20 cellular contexts compared by ENCODE assay signal in genomic region chr16:69048328-69049120, GRCh38. TPM values are rescaled to one million over a fixed set of nuclear protein-coding genes. Genes with fewer than 3 reads are reported as not detected.
DNase-seq lines count a peak whose midpoint lies in the region; ATAC-seq, FAIRE-seq and TF ChIP-seq lines count a peak whose summit lies in the region.
"Had no signal": no experiment of that assay in that cellular context is flagged by ENCODE, and none has a peak within 500 bp of the region (broad histone marks: within the 10 kb centered on the region; RNA-seq: fewer than 3 reads in every experiment).

No MANE protein-coding gene starts in this region.

- no peak for ATAC-seq in GM18861 (IDR thresholded peaks at IDR 0.05; ENCODE audit: unreplicated experiment)
- ATAC-seq in GM18520 (IDR thresholded peaks at IDR 0.05; ENCODE audit: unreplicated experiment): no peak
- ATAC-seq in gastrocnemius medialis: no peak

- in situ Hi-C loops in Caki2 (cut with HindIII; ENCODE audit: low pct_unique_long_range_greater_than_20kb, low sequenced_read_pairs): no loop called here
- in situ Hi-C loops in gastrocnemius medialis (cut with MboI; ENCODE audit: low sequenced_read_pairs in 4 of 4): no loop called here

- no peaks in the 10 kb centered on the region for H4K20me1 ChIP-seq in astrocyte (ENCODE audit: insufficient read depth, low read length)
- H4K20me1 ChIP-seq in osteoblast (ENCODE audit: insufficient read depth, low read length): no peaks in the 10 kb centered on the region

- H3K4me3 ChIP-seq in astrocyte (ENCODE audit: insufficient read depth, low read depth, low read length) (no peak overlapping the region), osteoblast (ENCODE audit: insufficient read depth, low read length) (no peak overlapping the region), gastrocnemius medialis (no peak overlapping the region)
- H3K4me3 ChIP-seq: PC-9, SJCRH30 had no signal

- H2AFZ ChIP-seq in astrocyte (ENCODE audit: low read depth, low read length): no peak overlapping the region
- no peak overlapping the region for H2AFZ ChIP-seq in osteoblast (ENCODE audit: low read length)
- H2AFZ ChIP-seq: PC-9 had no signal

- H3K27ac Mint-ChIP-seq in HFFc6: peak overlapping the region; percentile 59; the same call in 1 of the 2 replicates
- H3K27ac Mint-ChIP-seq in astrocyte (ENCODE audit: unreplicated experiment): peak overlapping the region; percentile 91

- H3K4me2 ChIP-seq in astrocyte (ENCODE audit: low read length): peak overlapping the region; percentile 40
- no peak overlapping the region for H3K4me2 ChIP-seq in osteoblast (ENCODE audit: insufficient read depth, low read length)
- H3K4me2 ChIP-seq: KMS-11, PC-9 had no signal

- intact Hi-C loops in gastrocnemius medialis (cut with DNase I; ENCODE audit: low total_unique reads): no loop called here

- H3K36me3 ChIP-seq in astrocyte (ENCODE audit: insufficient read depth, low read length) (no peaks in the 10 kb centered on the region), osteoblast (ENCODE audit: insufficient read depth, low read length) (no peaks in the 10 kb centered on the region), gastrocnemius medialis (no peaks in the 10 kb centered on the region)
- H3K36me3 ChIP-seq: SJCRH30 had no signal

- H3K79me2 ChIP-seq in astrocyte (ENCODE audit: insufficient read depth, low read length) (no peaks in the 10 kb centered on the region), osteoblast (ENCODE audit: insufficient read depth, low read length) (no peaks in the 10 kb centered on the region)

- TF ChIP-seq POLR2A in gastrocnemius medialis (IDR thresholded peaks at IDR 0.05): no peak

- H3K36me3 Mint-ChIP-seq in HFFc6 (ENCODE audit: low read depth) (peaks cover 7% of the 10 kb centered on the region; the same call in 1 of the 2 replicates), astrocyte (ENCODE audit: low read depth, unreplicated experiment) (no peaks in the 10 kb centered on the region)

- H3K9me3 Mint-ChIP-seq in HFFc6 (no peaks in the 10 kb centered on the region), astrocyte (ENCODE audit: unreplicated experiment) (peaks cover 3% of the 10 kb centered on the region)
- H3K9me3 Mint-ChIP-seq: CD14-positive monocyte had no signal

- H3K27ac ChIP-seq in astrocyte (ENCODE audit: low read depth, low read length) (peak overlapping the region; percentile 82), osteoblast (ENCODE audit: low read depth, low read length) (peak overlapping the region; percentile 67), gastrocnemius medialis (no peak overlapping the region)
- H3K27ac ChIP-seq: KMS-11, PC-9, SJCRH30 had no signal

- H3K4me3 Mint-ChIP-seq in HFFc6 (peak overlapping the region; percentile 50; the same call in 1 of the 2 replicates), astrocyte (ENCODE audit: unreplicated experiment) (no peak overlapping the region)
- H3K4me3 Mint-ChIP-seq: CD14-positive monocyte had no signal

- DNase-seq in Caki2 (ENCODE audit: low read depth): peak; percentile 29
- no peak for DNase-seq in HFFc6
- no peak for DNase-seq in astrocyte (ENCODE audit: low read depth)
- no peak for DNase-seq in osteoblast (ENCODE audit: insufficient read length, low spot score, missing footprints)
- DNase-seq in gastrocnemius medialis: no peak
- no peak for DNase-seq in stimulated activated CD4-positive, alpha-beta T cell treated with anti-CD3 and anti-CD28 coated beads, Interleukin-15, amount 100 ng/mL, for 24 hours
- DNase-seq: GOT3, MV-4-11, NCI-H1694 treated with DMSO at 0.1 percent for 48 hours, NCI-H2107, NCI-H2227 treated with DMSO at 0.1 percent for 48 hours, PC-9, SJCRH30, SW 1271 had no signal

- TF ChIP-seq CTCF in HFFc6 (IDR thresholded peaks at IDR 0.05) (no peak), astrocyte (IDR thresholded peaks at IDR 0.05; ENCODE audit: insufficient read depth, low read depth, low read length) (no peak), osteoblast (IDR thresholded peaks at IDR 0.05; ENCODE audit: extremely low read depth, low read depth, low read length) (no peak), gastrocnemius medialis (IDR thresholded peaks at IDR 0.05 in 4 of 5, conservative IDR thresholded peaks at IDR 0.05 in 1 of 5) (no peak)

- H3K9me3 ChIP-seq in astrocyte (ENCODE audit: insufficient read depth, low read depth, low read length) (no peaks in the 10 kb centered on the region), osteoblast (ENCODE audit: low read depth, low read length) (no peaks in the 10 kb centered on the region), gastrocnemius medialis (no peaks in the 10 kb centered on the region)
- H3K9me3 ChIP-seq: SJCRH30 had no signal

- H3K4me1 Mint-ChIP-seq in HFFc6 (ENCODE audit: low read depth): peaks cover 17% of the 10 kb centered on the region
- peaks cover 14% of the 10 kb centered on the region for H3K4me1 Mint-ChIP-seq in astrocyte (ENCODE audit: low read depth, unreplicated experiment)
- H3K4me1 Mint-ChIP-seq: CD14-positive monocyte had no signal

- H3K27me3 ChIP-seq in astrocyte (ENCODE audit: insufficient read depth, low read length): no peaks in the 10 kb centered on the region
- no peaks in the 10 kb centered on the region for H3K27me3 ChIP-seq in osteoblast (ENCODE audit: insufficient read depth, low read length)
- H3K27me3 ChIP-seq in gastrocnemius medialis: no peaks in the 10 kb centered on the region
- H3K27me3 ChIP-seq: SJCRH30 had no signal

- peak overlapping the region; percentile 59 for H3K9ac ChIP-seq in astrocyte (ENCODE audit: low read length)
- H3K9ac ChIP-seq: KMS-11 had no signal

- peaks cover 14% of the 10 kb centered on the region for H3K4me1 ChIP-seq in astrocyte (ENCODE audit: insufficient read depth, low read length)
- H3K4me1 ChIP-seq in osteoblast (ENCODE audit: insufficient read depth, low read length): peaks cover 7% of the 10 kb centered on the region
- H3K4me1 ChIP-seq in gastrocnemius medialis: no peaks in the 10 kb centered on the region
- H3K4me1 ChIP-seq: SJCRH30 had no signal

- H3K27me3 Mint-ChIP-seq in HFFc6 (ENCODE audit: insufficient read depth): no peaks in the 10 kb centered on the region
- no peaks in the 10 kb centered on the region for H3K27me3 Mint-ChIP-seq in astrocyte (ENCODE audit: low read depth, unreplicated experiment)

- FAIRE-seq in astrocyte (lab: Jason Lieb, UNC): no peak
- FAIRE-seq: G401.6, GM19239 had no signal

RNA-seq across cellular contexts. Expression of gene HAS3, which starts 56.9 kb away (rescaled TPM):
- total RNA-seq in Caki2 (2014; rRNA removed; shearing (Covaris generic); ENCODE audit: low replicate concordance): 21.1 and 35.9 TPM in 2 replicates
- 1 to 10 TPM; 1.5 to 2.1 (median 1.5) TPM for total RNA-seq in HFFc6 (2021; fragmentation: NEBNext Ultra II Directional; extraction: Animal tissue kit (Norgen Biotek cat#: 25700))
- 1.7 and 2.0 TPM in 2 replicates for total RNA-seq in astrocyte
- 1.4 and 1.5 TPM in 2 replicates for total RNA-seq in osteoblast
- total RNA-seq in gastrocnemius medialis: 10 to 100 TPM in 1 of 4 donors, 1 to 10 TPM in 1, under 1 TPM in 1, not detected in 1; 0.23 to 10.0 (median 1.6) TPM

Comparison
In these comparisons a context has a peak if more than half of its experiments do, and no peak if none do; other contexts are left out.
1. H3K27ac ChIP-seq: peak in astrocyte (single experiment) and osteoblast (single experiment); none in gastrocnemius medialis (0 of 4).